9 cellular contexts compared by ENCODE assay signal in the genomic region with DNA sequence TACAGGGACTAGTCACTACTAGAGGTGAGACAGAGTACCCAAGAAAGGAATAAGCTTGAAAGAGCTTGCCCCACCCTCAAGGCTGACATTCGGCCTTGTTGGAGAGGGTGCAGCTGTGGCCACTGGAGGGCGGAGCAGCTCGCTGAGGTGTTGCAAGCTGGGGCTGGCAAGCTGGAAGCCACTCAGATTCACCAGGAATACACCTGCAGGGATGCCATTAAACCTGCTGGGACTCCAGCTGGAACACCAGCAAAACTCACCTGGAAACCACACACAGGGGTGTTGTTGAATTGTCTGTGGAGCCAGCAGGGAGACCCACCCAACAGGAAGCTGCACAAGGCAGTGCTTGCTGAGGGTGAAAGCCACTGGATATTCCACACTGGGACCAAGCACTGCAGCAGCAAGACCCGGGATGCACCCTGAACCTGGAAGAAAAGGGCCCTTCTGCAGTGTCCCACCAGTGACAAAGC. TPM values are rescaled to one million over a fixed set of nuclear protein-coding genes. Genes with fewer than 3 reads are reported as not detected.
DNase-seq lines count a peak whose midpoint lies in the region; ATAC-seq, FAIRE-seq and TF ChIP-seq lines count a peak whose summit lies in the region.
"Had no signal": no experiment of that assay in that cellular context is flagged by ENCODE, and none has a peak within 500 bp of the region (broad histone marks: within the 10 kb centered on the region; RNA-seq: fewer than 3 reads in every experiment).

No MANE protein-coding gene starts in this region.

- TF ChIP-seq EP300 in HepG2 (IDR thresholded peaks at IDR 0.05; ENCODE audit: low read depth in 2 of 2, low read length in 2 of 2) (0 out of 4 replicates have a peak, but pooled peaks of 1 of the 2 experiments have one; percentile 30), HepG2 (CRISPR knock-in tag; IDR thresholded peaks at IDR 0.05; ENCODE audit: borderline replicate concordance) (no peak), suprapubic skin (IDR thresholded peaks at IDR 0.05) (no peak)

- H3K27me3 Mint-ChIP-seq in HFFc6 (ENCODE audit: insufficient read depth), result no peaks in the 10 kb centered on the region
- H3K27me3 Mint-ChIP-seq in activated CD4-positive, alpha-beta memory T cell treated with anti-CD3 and anti-CD28 coated beads, Interleukin-2, amount 10 ng/mL, durations not matched to agents 7 days and 5 days, result no peaks in the 10 kb centered on the region

- no peak overlapping the region; the same call in 1 of the 2 replicates for H3K4me3 Mint-ChIP-seq in HFFc6
- H3K4me3 Mint-ChIP-seq in activated CD4-positive, alpha-beta memory T cell treated with anti-CD3 and anti-CD28 coated beads, Interleukin-2, amount 10 ng/mL, durations not matched to agents 7 days and 5 days, result no peak overlapping the region

- H3K4me3 ChIP-seq in HepG2 (replicated peaks in 1 of 3; ENCODE audit: insufficient read depth in 1 of 3, low read depth in 2 of 3, low read length in 3 of 3) (no peak overlapping the region), suprapubic skin (no peak overlapping the region)

- no peaks in the 10 kb centered on the region for H3K9me3 ChIP-seq in HepG2 (ENCODE audit: low read length)
- no peaks in the 10 kb centered on the region for H3K9me3 ChIP-seq in suprapubic skin

- intact Hi-C loops in HepG2 (cut with micrococcal nuclease; ENCODE audit: unreplicated experiment), result loop anchor here (1.0 to 10.0 kb wide), 3 partner anchors 27 to 251 kb away; partner anchors contain the start of gene KCTD18

- no peaks in the 10 kb centered on the region for H4K20me1 ChIP-seq in HepG2 (ENCODE audit: insufficient read depth, low read length)

- ATAC-seq in HepG2, result peak; percentile 86

- in situ Hi-C loops in HepG2 (cut with HindIII; ENCODE audit: extremely low pct_ligation_motif_present, low pct_unique_long_range_greater_than_20kb), result loop anchor here (10.0 kb wide), 2 partner anchors 221 to 509 kb away; no protein-coding TSS in a partner anchor

- DNase-seq in stimulated activated CD4-positive, alpha-beta T cell treated with anti-CD3 and anti-CD28 coated beads, Interleukin-1b, Interleukin-23, amount 100 ng/mL, for 48 hours, result peak; percentile 58
- no peak for DNase-seq in stimulated activated CD4-positive, alpha-beta T cell treated with anti-CD3 and anti-CD28 coated beads, Interleukin-12 subunit alpha, Interleukin-12 subunit beta, amount 100 ng/mL, for 4 hours
- DNase-seq in HFFc6 (no peak), NAMALWA (ENCODE audit: low spot score) (peak; percentile 71), HepG2 (ENCODE audit: low spot score) (peak; percentile 64), suprapubic skin (ENCODE audit: low spot score in 2 of 2) (no peak), caudate nucleus (lab: John Stamatoyannopoulos, UW) (no peak)
- peak; percentile 41 for DNase-seq in activated CD4-positive, alpha-beta memory T cell treated with anti-CD3 and anti-CD28 coated beads, Interleukin-2, amount 10 ng/mL, durations not matched to agents 7 days and 5 days

- H3K36me3 ChIP-seq in HepG2 (replicated peaks in 1 of 2; ENCODE audit: control insufficient read depth in 1 of 2, insufficient read depth in 2 of 2, low read length in 2 of 2), result peaks cover 9 to 10% of the 10 kb centered on the region in 2 experiments; a peak in 2 of 5 replicates
- peaks cover 7% of the 10 kb centered on the region for H3K36me3 ChIP-seq in suprapubic skin

- H3K4me1 Mint-ChIP-seq in HFFc6 (ENCODE audit: low read depth), result peaks cover 51% of the 10 kb centered on the region
- peaks cover 35% of the 10 kb centered on the region for H3K4me1 Mint-ChIP-seq in activated CD4-positive, alpha-beta memory T cell treated with anti-CD3 and anti-CD28 coated beads, Interleukin-2, amount 10 ng/mL, durations not matched to agents 7 days and 5 days

- peak; percentile 62 for TF ChIP-seq RAD21 in HepG2 (CRISPR knock-in tag; IDR thresholded peaks at IDR 0.05)

- H3K9ac ChIP-seq in HepG2 (ENCODE audit: insufficient read depth, low read depth, low read length), result no peak overlapping the region

- H3K27me3 ChIP-seq in HepG2 (ENCODE audit: control insufficient read depth in 1 of 2, insufficient read depth in 2 of 2, low read length in 2 of 2) (no peaks in the 10 kb centered on the region), suprapubic skin (no peaks in the 10 kb centered on the region)

- H2AFZ ChIP-seq in HepG2 (ENCODE audit: low read length), result no peak overlapping the region

- CTCF ChIA-PET in activated CD4-positive, alpha-beta memory T cell treated with anti-CD3 and anti-CD28 coated beads, Interleukin-2, amount 10 ng/mL, durations not matched to agents 7 days and 5 days (lab: Charles Lee), result interaction anchor here (0.7 to 3.7 kb wide), 21 partner anchors 10 to 510 kb away, joined by 3 to 22 read pairs (median 4); partner anchors contain the start of gene SGO2
- CTCF ChIA-PET in HepG2 (lab: Yijun Ruan, JAX; ENCODE audit: low intra/inter-chr PET ratio, low total read pairs), result interaction anchor here (1.0 to 1.4 kb wide), 4 partner anchors 26 to 504 kb away, joined by 5 to 6 read pairs (median 6); partner anchors contain the start of gene KCTD18

- H3K27ac ChIP-seq in HepG2 (ENCODE audit: extremely low read length, insufficient read depth, low read length), result no peak overlapping the region
- no peak overlapping the region for H3K27ac ChIP-seq in suprapubic skin
- no peak overlapping the region for H3K27ac ChIP-seq in caudate nucleus (ENCODE audit: low read depth, low read length)

- H3K27ac Mint-ChIP-seq in HFFc6, result peak overlapping the region; percentile 34; the same call in 1 of the 2 replicates
- no peak overlapping the region for H3K27ac Mint-ChIP-seq in activated CD4-positive, alpha-beta memory T cell treated with anti-CD3 and anti-CD28 coated beads, Interleukin-2, amount 10 ng/mL, durations not matched to agents 7 days and 5 days

- TF ChIP-seq CTCF in HFFc6 (IDR thresholded peaks at IDR 0.05) (peak; percentile 68), HepG2 (CRISPR knock-in tag; IDR thresholded peaks at IDR 0.05) (peak; percentile 90), suprapubic skin (IDR thresholded peaks at IDR 0.05) (peak in 1 of 2 donors; percentile 61)

- FAIRE-seq in HepG2 (lab: Jason Lieb, UNC), result peak; percentile 48
- FAIRE-seq: islet of Langerhans had no signal

- TF ChIP-seq POLR2A in HepG2 (IDR thresholded peaks at IDR 0.05; ENCODE audit: insufficient read depth in 1 of 2, low read depth in 2 of 2, low read length in 2 of 2) (peak in 1 of 2 experiments; percentile 45; a peak in 2 of 4 replicates), suprapubic skin (IDR thresholded peaks at IDR 0.05) (no peak)

- WGBS in HepG2 (ENCODE audit: low lambda C conversion rate), result 27% methylated on average over 4 of the region's 4 CpGs
- 45% methylated on average over 4 of the region's 4 CpGs for WGBS in suprapubic skin

- POLR2A ChIA-PET in activated CD4-positive, alpha-beta memory T cell treated with anti-CD3 and anti-CD28 coated beads, Interleukin-2, amount 10 ng/mL, durations not matched to agents 7 days and 5 days (lab: Charles Lee), result interaction anchor here (1.1 to 1.6 kb wide), 3 partner anchors 10 to 219 kb away, joined by 3 to 4 read pairs (median 3); no protein-coding TSS in a partner anchor
- POLR2A ChIA-PET in HepG2 (lab: Yijun Ruan, JAX), result interaction anchor here (1.1 to 3.0 kb wide), 4 partner anchors 26 to 508 kb away, joined by 3 to 9 read pairs (median 4); partner anchors contain the start of gene KCTD18

- H3K4me2 ChIP-seq in HepG2 (ENCODE audit: low read depth, low read length), result no peak overlapping the region

- no peaks in the 10 kb centered on the region for H3K79me2 ChIP-seq in HepG2 (ENCODE audit: insufficient read depth, low read length)

- H3K4me1 ChIP-seq in HepG2 (ENCODE audit: insufficient read depth, low read length) (peaks cover 68% of the 10 kb centered on the region), suprapubic skin (peaks cover 5% of the 10 kb centered on the region)

- no peaks in the 10 kb centered on the region for H3K9me3 Mint-ChIP-seq in HFFc6
- no peaks in the 10 kb centered on the region for H3K9me3 Mint-ChIP-seq in activated CD4-positive, alpha-beta memory T cell treated with anti-CD3 and anti-CD28 coated beads, Interleukin-2, amount 10 ng/mL, durations not matched to agents 7 days and 5 days

- peaks cover 16% of the 10 kb centered on the region for H3K36me3 Mint-ChIP-seq in HFFc6 (ENCODE audit: low read depth)
- peaks cover 16% of the 10 kb centered on the region for H3K36me3 Mint-ChIP-seq in activated CD4-positive, alpha-beta memory T cell treated with anti-CD3 and anti-CD28 coated beads, Interleukin-2, amount 10 ng/mL, durations not matched to agents 7 days and 5 days (ENCODE audit: low read depth)

- BruUV-seq in HepG2 (replicated peaks; lab: Mats Ljungman, UMichigan), result no TSS peak

RNA-seq across cellular contexts. Expression of gene KCTD18, which starts 26.1 kb away (rescaled TPM):
- total RNA-seq in HFFc6 (2021; fragmentation: NEBNext Ultra II Directional; extraction: Animal tissue kit (Norgen Biotek cat#: 25700)), result 10 to 100 TPM; 11.2 to 14.6 (median 13.3) TPM
- 10 to 100 TPM; 17.5 to 18.8 TPM for total RNA-seq in activated CD4-positive, alpha-beta memory T cell treated with anti-CD3 and anti-CD28 coated beads, Interleukin-2, amount 10 ng/mL, durations not matched to agents 7 days and 5 days
- total RNA-seq in HepG2 (2016; rRNA removed; fragmentation: Illumina TruSeq; extraction: Trizol) (7.0 and 7.1 TPM in 2 replicates), suprapubic skin (10 to 100 TPM; 14.0 to 22.8 (median 21.2) TPM)
- 1.9 and 2.4 TPM in 2 replicates for total RNA-seq in HepG2 (2016; cell fraction: cytosol; rRNA removed; fragmentation: Illumina TruSeq; extraction: Trizol; ENCODE audit: low read depth)
- 6.3 and 7.3 TPM in 2 replicates for total RNA-seq in HepG2 (2016; cell fraction: insoluble cytoplasmic fraction; rRNA removed; fragmentation: Illumina TruSeq; extraction: Trizol)
- total RNA-seq in HepG2 (2016; cell fraction: membrane; rRNA removed; fragmentation: Illumina TruSeq; extraction: Trizol), result 7.3 and 8.3 TPM in 2 replicates
- total RNA-seq in HepG2 (2016; cell fraction: nucleus; rRNA removed; fragmentation: Illumina TruSeq; extraction: Trizol), result 3.6 and 4.2 TPM in 2 replicates
- polyA plus RNA-seq in HepG2 (2011; rRNA removed), result 2.2 and 2.5 TPM in 2 replicates
- polyA plus RNA-seq in HepG2 (2011; cell fraction: cytosol; rRNA removed), result 1.6 and 2.3 TPM in 2 replicates
- 3.2 and 4.3 TPM in 2 replicates for polyA plus RNA-seq in HepG2 (2011; cell fraction: nucleus; rRNA removed)
- 2.8 and 4.9 TPM in 2 replicates for polyA plus RNA-seq in HepG2 (2012)
- polyA plus RNA-seq in HepG2 (2016; cell fraction: cytosol; fragmentation: Illumina TruSeq; extraction: Trizol; ENCODE audit: low read depth), result 2.4 and 3.1 TPM in 2 replicates
- 5.9 and 8.3 TPM in 2 replicates for polyA plus RNA-seq in HepG2 (2016; cell fraction: insoluble cytoplasmic fraction; fragmentation: Illumina TruSeq; extraction: Trizol; ENCODE audit: low read depth)
- 5.6 TPM in 2 replicates for polyA plus RNA-seq in HepG2 (2016; cell fraction: membrane; fragmentation: Illumina TruSeq; extraction: Trizol; ENCODE audit: low read depth)
- polyA plus RNA-seq in HepG2 (2016; cell fraction: nucleus; fragmentation: Illumina TruSeq; extraction: Trizol; ENCODE audit: insufficient read depth, low read depth), result 5.0 and 6.2 TPM in 2 replicates
- 0.42 and 0.86 TPM in 2 replicates for polyA minus RNA-seq in HepG2 (2011; rRNA and poly(A)+ RNA removed; ENCODE audit: low replicate concordance)
- polyA minus RNA-seq in HepG2 (2011; cell fraction: cytosol; rRNA and poly(A)+ RNA removed), result 2.0 and 2.1 TPM in 2 replicates
- polyA minus RNA-seq in HepG2 (2011; cell fraction: nucleus; rRNA and poly(A)+ RNA removed), result 4.0 and 4.1 TPM in 2 replicates

RNA-seq across cellular contexts. Expression of gene SGO2, which starts 42.2 kb away (rescaled TPM):
- 10 to 100 TPM; 10.6 to 22.3 (median 20.5) TPM for total RNA-seq in HFFc6 (2021; fragmentation: NEBNext Ultra II Directional; extraction: Animal tissue kit (Norgen Biotek cat#: 25700))
- total RNA-seq in activated CD4-positive, alpha-beta memory T cell treated with anti-CD3 and anti-CD28 coated beads, Interleukin-2, amount 10 ng/mL, durations not matched to agents 7 days and 5 days, result 10 to 100 TPM; 44.2 to 45.3 TPM
- total RNA-seq in HepG2 (2016; rRNA removed; fragmentation: Illumina TruSeq; extraction: Trizol), result 16.2 and 32.2 TPM in 2 replicates
- 1.1 and 1.4 TPM in 2 replicates for total RNA-seq in HepG2 (2016; cell fraction: cytosol; rRNA removed; fragmentation: Illumina TruSeq; extraction: Trizol; ENCODE audit: low read depth)
- 16.1 and 31.3 TPM in 2 replicates for total RNA-seq in HepG2 (2016; cell fraction: insoluble cytoplasmic fraction; rRNA removed; fragmentation: Illumina TruSeq; extraction: Trizol)
- total RNA-seq in HepG2 (2016; cell fraction: membrane; rRNA removed; fragmentation: Illumina TruSeq; extraction: Trizol), result 4.3 and 5.1 TPM in 2 replicates
- 26.7 and 28.5 TPM in 2 replicates for total RNA-seq in HepG2 (2016; cell fraction: nucleus; rRNA removed; fragmentation: Illumina TruSeq; extraction: Trizol)
- 1.9 and 5.1 TPM in 2 replicates for polyA plus RNA-seq in HepG2 (2011; rRNA removed)
- polyA plus RNA-seq in HepG2 (2011; cell fraction: cytosol; rRNA removed), result 1.2 and 1.3 TPM in 2 replicates
- 2.6 and 2.7 TPM in 2 replicates for polyA plus RNA-seq in HepG2 (2011; cell fraction: nucleus; rRNA removed)
- polyA plus RNA-seq in HepG2 (2012), result 3.4 and 6.3 TPM in 2 replicates
- polyA plus RNA-seq in HepG2 (2016; cell fraction: cytosol; fragmentation: Illumina TruSeq; extraction: Trizol; ENCODE audit: low read depth), result 0.41 and 0.43 TPM in 2 replicates
- polyA plus RNA-seq in HepG2 (2016; cell fraction: insoluble cytoplasmic fraction; fragmentation: Illumina TruSeq; extraction: Trizol; ENCODE audit: low read depth), result 25.2 and 26.5 TPM in 2 replicates
- polyA plus RNA-seq in HepG2 (2016; cell fraction: membrane; fragmentation: Illumina TruSeq; extraction: Trizol; ENCODE audit: low read depth), result 1.2 TPM in 2 replicates
- 17.4 and 17.5 TPM in 2 replicates for polyA plus RNA-seq in HepG2 (2016; cell fraction: nucleus; fragmentation: Illumina TruSeq; extraction: Trizol; ENCODE audit: insufficient read depth, low read depth)
- polyA minus RNA-seq in HepG2 (2011; rRNA and poly(A)+ RNA removed; ENCODE audit: low replicate concordance), result 0.84 and 3.3 TPM in 2 replicates
- 4.9 and 5.4 TPM in 2 replicates for polyA minus RNA-seq in HepG2 (2011; cell fraction: cytosol; rRNA and poly(A)+ RNA removed)
- polyA minus RNA-seq in HepG2 (2011; cell fraction: nucleus; rRNA and poly(A)+ RNA removed), result 26.2 and 43.8 TPM in 2 replicates
- 1 to 10 TPM; 2.0 to 3.5 (median 2.8) TPM for total RNA-seq in suprapubic skin

Comparison
In these comparisons a context has a peak if more than half of its experiments do, and no peak if none do; other contexts are left out.
1. DNase-seq: peak in stimulated activated CD4-positive, alpha-beta T cell treated with anti-CD3 and anti-CD28 coated beads, Interleukin-1b, Interleukin-23, amount 100 ng/mL, for 48 hours (single experiment), NAMALWA (single experiment), activated CD4-positive, alpha-beta memory T cell treated with anti-CD3 and anti-CD28 coated beads, Interleukin-2, amount 10 ng/mL, durations not matched to agents 7 days and 5 days (single experiment) and HepG2 (single experiment); none in stimulated activated CD4-positive, alpha-beta T cell treated with anti-CD3 and anti-CD28 coated beads, Interleukin-12 subunit alpha, Interleukin-12 subunit beta, amount 100 ng/mL, for 4 hours (single experiment), HFFc6 (single experiment), suprapubic skin (0 of 2) and caudate nucleus (0 of 61).